ENCODE assay signal across 1 cellular context in genomic region chr1:25432364-25432719, GRCh38.
TF ChIP-seq lines count a peak whose summit lies in the region.

No MANE protein-coding gene starts in this region.

TF ChIP-seq in HepG2, 621 proteins besides CTCF, POLR2A, EP300 and RAD21:
- TF ChIP-seq RXRB (CRISPR knock-in tag; IDR thresholded peaks at IDR 0.05; ENCODE audit: borderline replicate concordance) (peak; percentile 59; the same call in 1 of the 2 replicates), SRSF4 (IDR thresholded peaks at IDR 0.05; ENCODE audit: low read depth, low read length, poor library complexity, severe bottlenecking) (no peak), MEIS1 (CRISPR knock-in tag; IDR thresholded peaks at IDR 0.05; ENCODE audit: borderline replicate concordance) (no peak), ZBTB1 (CRISPR knock-in tag; IDR thresholded peaks at IDR 0.05; ENCODE audit: borderline replicate concordance) (no peak), PPARG (CRISPR knock-in tag; conservative IDR thresholded peaks at IDR 0.05) (0 out of 2 replicates have a peak, but pooled peaks have one; percentile 17), ZNF780A (CRISPR knock-in tag; IDR thresholded peaks at IDR 0.05) (no peak), GPBP1L1 (CRISPR knock-in tag; IDR thresholded peaks at IDR 0.05) (no peak), WIZ (CRISPR knock-in tag; IDR thresholded peaks at IDR 0.05) (no peak), CAMTA2 (CRISPR knock-in tag; IDR thresholded peaks at IDR 0.05; ENCODE audit: borderline replicate concordance) (no peak), POLR2AphosphoS2 (IDR thresholded peaks at IDR 0.05; ENCODE audit: low read depth, low read length) (no peak), MNT (IDR thresholded peaks at IDR 0.05) (no peak), KAT7 (CRISPR knock-in tag; IDR thresholded peaks at IDR 0.05; ENCODE audit: borderline replicate concordance) (no peak), BRD4 (CRISPR knock-in tag; IDR thresholded peaks at IDR 0.05) (no peak), FOXA3 (CRISPR knock-in tag; IDR thresholded peaks at IDR 0.05) (peak; percentile 4; the same call in 1 of the 2 replicates), RFX5 (IDR thresholded peaks at IDR 0.05; ENCODE audit: low read depth, low read length) (no peak), RARA (CRISPR knock-in tag; IDR thresholded peaks at IDR 0.05) (peak; percentile 76), TARDBP (CRISPR knock-in tag; IDR thresholded peaks at IDR 0.05) (no peak)
- TF ChIP-seq, protein P1, sequence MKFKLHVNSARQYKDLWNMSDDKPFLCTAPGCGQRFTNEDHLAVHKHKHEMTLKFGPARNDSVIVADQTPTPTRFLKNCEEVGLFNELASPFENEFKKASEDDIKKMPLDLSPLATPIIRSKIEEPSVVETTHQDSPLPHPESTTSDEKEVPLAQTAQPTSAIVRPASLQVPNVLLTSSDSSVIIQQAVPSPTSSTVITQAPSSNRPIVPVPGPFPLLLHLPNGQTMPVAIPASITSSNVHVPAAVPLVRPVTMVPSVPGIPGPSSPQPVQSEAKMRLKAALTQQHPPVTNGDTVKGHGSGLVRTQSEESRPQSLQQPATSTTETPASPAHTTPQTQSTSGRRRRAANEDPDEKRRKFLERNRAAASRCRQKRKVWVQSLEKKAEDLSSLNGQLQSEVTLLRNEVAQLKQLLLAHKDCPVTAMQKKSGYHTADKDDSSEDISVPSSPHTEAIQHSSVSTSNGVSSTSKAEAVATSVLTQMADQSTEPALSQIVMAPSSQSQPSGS (CRISPR knock-in tag; IDR thresholded peaks at IDR 0.05) = no peak
